8 cellular contexts compared by ENCODE assay signal in the genomic region with DNA sequence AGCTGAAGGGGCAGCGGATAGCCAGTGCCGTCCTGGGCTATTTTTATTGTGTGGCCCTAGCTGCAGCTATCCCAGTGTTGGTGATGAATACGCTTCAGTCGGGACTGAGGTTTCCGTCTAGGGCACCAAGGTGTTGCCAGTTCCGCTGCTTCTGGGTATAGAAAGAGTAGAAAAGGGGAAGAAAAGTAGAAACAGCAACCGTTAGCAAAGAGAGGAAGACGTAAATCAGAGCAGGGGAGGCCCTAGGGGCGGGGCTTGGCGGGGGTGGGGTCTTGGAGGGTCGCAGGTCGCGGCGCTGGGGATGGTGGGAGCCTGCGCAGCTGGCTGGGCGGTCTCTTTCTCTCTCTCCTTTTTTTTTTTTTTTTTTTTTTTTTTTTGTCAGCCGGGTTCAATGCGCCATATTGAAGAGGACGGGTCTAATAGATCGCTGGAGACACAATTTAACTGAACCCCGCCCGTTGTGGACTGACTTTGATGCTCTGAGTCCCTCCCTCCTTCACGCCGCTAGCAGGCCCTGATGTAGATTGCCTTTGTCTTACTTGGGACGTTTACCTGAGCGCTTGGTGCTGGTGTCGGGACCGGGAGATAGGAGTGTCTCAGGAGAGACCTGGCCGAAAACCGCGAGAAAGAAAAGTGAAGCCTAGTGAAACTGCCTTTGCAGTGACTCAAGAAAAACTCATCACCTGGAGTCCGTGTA. TPM values are rescaled to one million over a fixed set of nuclear protein-coding genes. Genes with fewer than 3 reads are reported as not detected.
DNase-seq lines count a peak whose midpoint lies in the region; FAIRE-seq and TF ChIP-seq lines count a peak whose summit lies in the region.

No MANE protein-coding gene starts in this region.

- 0 to 1% (median 0%) methylated on average over 28 to 32 of the region's 32 CpGs; no CpG with 5 or more reads in 2 of the 5 donors for WGBS in spleen, 5 donors

- TF ChIP-seq POLR2A in GM12891 (IDR thresholded peaks at IDR 0.05; ENCODE audit: low read depth, low read length) (no peak), spleen (IDR thresholded peaks at IDR 0.05) (no peak)

- H3K27me3 ChIP-seq in BE2C (no peaks in the 10 kb centered on the region), spleen (replicated peaks in 1 of 7) (no peaks in the 10 kb centered on the region)

- H3K9me3 ChIP-seq in BE2C: no peaks in the 10 kb centered on the region
- H3K9me3 ChIP-seq in spleen: no peaks in the 10 kb centered on the region

- no peak for FAIRE-seq in GM12891 (lab: Jason Lieb, UNC)

- H3K4me3 Mint-ChIP-seq in stimulated activated naive CD8-positive, alpha-beta T cell treated with anti-CD3 and anti-CD28 coated beads, Interleukin-15, Interleukin-2, amounts not matched to agents 100 ng/mL and 50 ng/mL, for 24 hours: peak overlapping the region; percentile 97

- peak overlapping the region in 3 of 8 donors; percentile 81 to 86 (median 84) for H3K27ac ChIP-seq in spleen

- H3K27me3 Mint-ChIP-seq in stimulated activated naive CD8-positive, alpha-beta T cell treated with anti-CD3 and anti-CD28 coated beads, Interleukin-15, Interleukin-2, amounts not matched to agents 100 ng/mL and 50 ng/mL, for 24 hours: no peaks in the 10 kb centered on the region

- peaks cover 15% of the 10 kb centered on the region for H3K36me3 Mint-ChIP-seq in stimulated activated naive CD8-positive, alpha-beta T cell treated with anti-CD3 and anti-CD28 coated beads, Interleukin-15, Interleukin-2, amounts not matched to agents 100 ng/mL and 50 ng/mL, for 24 hours (ENCODE audit: low read depth)

- no peaks in the 10 kb centered on the region for H3K36me3 ChIP-seq in BE2C
- peaks cover 0 to 5% (median 0%) of the 10 kb centered on the region in 6 donors for H3K36me3 ChIP-seq in spleen

- peak; percentile 29 for DNase-seq in GM12891 (ENCODE audit: insufficient read length, low spot score)
- DNase-seq in Jurkat, Clone E6-1 (ENCODE audit: low read depth, low spot score): peak; percentile 75
- DNase-seq in activated effector memory CD4-positive, alpha-beta T cell treated with Interleukin-2 at 50 U/mL for 16 hours: peak; percentile 71
- DNase-seq in inferior parietal cortex (ENCODE audit: extremely low spot score): peak; percentile 7
- DNase-seq in BE2C: no peak
- DNase-seq in cortex of kidney (lab: John Stamatoyannopoulos, UW): no peak
- DNase-seq in spleen: no peak

- peaks cover 29% of the 10 kb centered on the region for H3K4me1 Mint-ChIP-seq in stimulated activated naive CD8-positive, alpha-beta T cell treated with anti-CD3 and anti-CD28 coated beads, Interleukin-15, Interleukin-2, amounts not matched to agents 100 ng/mL and 50 ng/mL, for 24 hours (ENCODE audit: low read depth)

- peak overlapping the region; percentile 96 for H3K27ac Mint-ChIP-seq in stimulated activated naive CD8-positive, alpha-beta T cell treated with anti-CD3 and anti-CD28 coated beads, Interleukin-15, Interleukin-2, amounts not matched to agents 100 ng/mL and 50 ng/mL, for 24 hours

- peak overlapping the region; percentile 77 for H3K4me3 ChIP-seq in Jurkat, Clone E6-1 (ENCODE audit: low read length)
- H3K4me3 ChIP-seq in BE2C (ENCODE audit: low read depth, low read length) (no peak overlapping the region), spleen (peak overlapping the region in 3 of 8 donors; percentile 53 to 56 (median 55))

- intact Hi-C loops in spleen (cut with DNase I; ENCODE audit: low total_unique reads): no loop called here

- TF ChIP-seq CTCF in BE2C (IDR thresholded peaks at IDR 0.05; ENCODE audit: low read depth, low read length): no peak
- no peak for TF ChIP-seq CTCF in spleen (IDR thresholded peaks at IDR 0.05 in 8 of 11, conservative IDR thresholded peaks at IDR 0.05 in 3 of 11)

- H3K9me3 Mint-ChIP-seq in stimulated activated naive CD8-positive, alpha-beta T cell treated with anti-CD3 and anti-CD28 coated beads, Interleukin-15, Interleukin-2, amounts not matched to agents 100 ng/mL and 50 ng/mL, for 24 hours: no peaks in the 10 kb centered on the region

- no peaks in the 10 kb centered on the region for H3K4me1 ChIP-seq in BE2C
- peaks cover 0 to 38% (median 0%) of the 10 kb centered on the region in 6 donors for H3K4me1 ChIP-seq in spleen

TF ChIP-seq in GM12891, 5 proteins besides CTCF, POLR2A, EP300 and RAD21:
- peak; percentile 23; the same call in 1 of the 2 replicates for TF ChIP-seq SPI1 (IDR thresholded peaks at IDR 0.05; ENCODE audit: low read depth, low read length)
- TF ChIP-seq TAF1 (IDR thresholded peaks at IDR 0.05; ENCODE audit: low read depth, low read length): no peak

RNA-seq across cellular contexts. Expression of a gene that starts 38.9 kb away (rescaled TPM):
- 10.6 TPM for polyA plus RNA-seq in GM12891 (2012; ENCODE audit: low read depth, missing spikeins)
- polyA plus RNA-seq in Jurkat, Clone E6-1 (2012; ENCODE audit: insufficient read depth, insufficient read length): not detected
- polyA plus RNA-seq in BE2C (2012; ENCODE audit: insufficient read depth, insufficient read length, low read depth): not detected
- 10 to 100 TPM in 2 of 7 donors, under 1 TPM in 1, not detected in 4; 0.17 to 33.5 (median 26.9) TPM for total RNA-seq in spleen
- 10 to 100 TPM in 2 of 3 donors, not detected in 1; 23.2 to 24.5 TPM for polyA plus RNA-seq in spleen

Comparison
In these comparisons a context has a peak if more than half of its experiments do, and no peak if none do; other contexts are left out.
1. DNase-seq: peak in GM12891 (single experiment), Jurkat, Clone E6-1 (single experiment), activated effector memory CD4-positive, alpha-beta T cell treated with Interleukin-2 at 50 U/mL for 16 hours (single experiment) and inferior parietal cortex (single experiment); none in BE2C (single experiment), cortex of kidney (single experiment) and spleen (single experiment).